In genomic region chr5:94524841-94525697, GRCh38 we compare ENCODE assay signal across 8 cellular contexts.
DNase-seq lines count a peak whose midpoint lies in the region; ATAC-seq, FAIRE-seq and TF ChIP-seq lines count a peak whose summit lies in the region.

No MANE protein-coding gene starts in this region.

- H3K4me3 ChIP-seq in astrocyte (ENCODE audit: insufficient read depth, low read depth, low read length): no peak overlapping the region
- H3K4me3 ChIP-seq in upper lobe of right lung: no peak overlapping the region
- H3K4me3 ChIP-seq in stomach: no peak overlapping the region

- TF ChIP-seq POLR2A in stomach (IDR thresholded peaks at IDR 0.05): no peak

- no peak overlapping the region for H3K27ac ChIP-seq in astrocyte (ENCODE audit: low read depth, low read length)
- H3K27ac ChIP-seq in upper lobe of right lung: no peak overlapping the region
- H3K27ac ChIP-seq in stomach: no peak overlapping the region

- H3K79me2 ChIP-seq in astrocyte (ENCODE audit: insufficient read depth, low read length): no peaks in the 10 kb centered on the region

- H3K36me3 ChIP-seq in astrocyte (ENCODE audit: insufficient read depth, low read length): no peaks in the 10 kb centered on the region
- H3K36me3 ChIP-seq in upper lobe of right lung: no peaks in the 10 kb centered on the region
- no peaks in the 10 kb centered on the region for H3K36me3 ChIP-seq in stomach

- no peak for TF ChIP-seq EP300 in stomach (IDR thresholded peaks at IDR 0.05)

- 65 to 78% (median 68%) methylated on average over 4 of the region's 4 CpGs for WGBS in stomach, 5 donors

- no peak overlapping the region for H3K4me2 ChIP-seq in astrocyte (ENCODE audit: low read length)

- H4K20me1 ChIP-seq in astrocyte (ENCODE audit: insufficient read depth, low read length): no peaks in the 10 kb centered on the region

- H3K4me1 ChIP-seq in astrocyte (ENCODE audit: insufficient read depth, low read length) (peaks cover 4% of the 10 kb centered on the region), upper lobe of right lung (no peaks in the 10 kb centered on the region), stomach (peaks cover 0 to 6% (median 0%) of the 10 kb centered on the region in 4 donors)

- ATAC-seq in GM18861 (IDR thresholded peaks at IDR 0.05; ENCODE audit: unreplicated experiment): peak; percentile 73
- ATAC-seq in HG03025 (IDR thresholded peaks at IDR 0.05; ENCODE audit: low FRiP score, unreplicated experiment): peak; percentile 74
- ATAC-seq in upper lobe of right lung: peak; percentile 78

- H3K27me3 ChIP-seq in astrocyte (ENCODE audit: insufficient read depth, low read length) (no peaks in the 10 kb centered on the region), upper lobe of right lung (no peaks in the 10 kb centered on the region), stomach (no peaks in the 10 kb centered on the region)

- intact Hi-C loops in upper lobe of right lung (cut with DNase I) (no loop called here), stomach (cut with DNase I; ENCODE audit: low total_unique reads) (no loop called here)

- no peak overlapping the region for H2AFZ ChIP-seq in astrocyte (ENCODE audit: low read depth, low read length)

- DNase-seq in D721Med (ENCODE audit: insufficient read length, low spot score) (no peak), NCI-H460 (ENCODE audit: extremely low read depth, low read depth) (peak; percentile 65), astrocyte (ENCODE audit: low read depth) (peak; percentile 34), iPS-NIHi7 (ENCODE audit: extremely low spot score) (peak; percentile 36), upper lobe of right lung (no peak), stomach (no peak)

- no peaks in the 10 kb centered on the region for H3K9me3 Mint-ChIP-seq in astrocyte (ENCODE audit: unreplicated experiment)

- FAIRE-seq in D721Med (lab: Jason Lieb, UNC): peak; percentile 58
- no peak for FAIRE-seq in astrocyte (lab: Jason Lieb, UNC)

- H3K27me3 Mint-ChIP-seq in astrocyte (ENCODE audit: low read depth, unreplicated experiment): no peaks in the 10 kb centered on the region

- H3K9me3 ChIP-seq in astrocyte (ENCODE audit: insufficient read depth, low read depth, low read length): no peaks in the 10 kb centered on the region
- no peaks in the 10 kb centered on the region for H3K9me3 ChIP-seq in upper lobe of right lung
- H3K9me3 ChIP-seq in stomach: no peaks in the 10 kb centered on the region

- H3K27ac Mint-ChIP-seq in astrocyte (ENCODE audit: unreplicated experiment): no peak overlapping the region

- TF ChIP-seq CTCF in D721Med (IDR thresholded peaks at IDR 0.05; ENCODE audit: insufficient read depth, missing control alignments): peak; percentile 72
- TF ChIP-seq CTCF in astrocyte (IDR thresholded peaks at IDR 0.05; ENCODE audit: insufficient read depth, low read depth, low read length): peak; percentile 56
- peak; percentile 71 for TF ChIP-seq CTCF in upper lobe of right lung (IDR thresholded peaks at IDR 0.05)
- TF ChIP-seq CTCF in stomach (IDR thresholded peaks at IDR 0.05): peak in 3 of 7 experiments; percentile 32 to 45 (median 41)

- no peak overlapping the region for H3K4me3 Mint-ChIP-seq in astrocyte (ENCODE audit: unreplicated experiment)

- H3K4me1 Mint-ChIP-seq in astrocyte (ENCODE audit: low read depth, unreplicated experiment): peaks cover 4% of the 10 kb centered on the region

- H3K9ac ChIP-seq in astrocyte (ENCODE audit: low read length): no peak overlapping the region

- H3K36me3 Mint-ChIP-seq in astrocyte (ENCODE audit: low read depth, unreplicated experiment): no peaks in the 10 kb centered on the region

Comparison
In these comparisons a context has a peak if more than half of its experiments do, and no peak if none do; other contexts are left out.
1. DNase-seq: peak in NCI-H460 (single experiment), astrocyte (single experiment) and iPS-NIHi7 (single experiment); none in D721Med (single experiment), upper lobe of right lung (single experiment) and stomach (single experiment).
2. Peak in every context shown above with its lines, with median percentiles within 50 percentile points of each other: ATAC-seq.